In genomic region chr3:151314132-151314531, GRCh38 we compare ENCODE assay signal across 2 cellular contexts.
A peak's percentile ranks its signal among the peaks of the same experiment; 100 is the strongest.
TF ChIP-seq lines count a peak whose summit lies in the region.

No MANE protein-coding gene starts in this region.

TF ChIP-seq in Ishikawa, 13 proteins besides CTCF, POLR2A, EP300 and RAD21:
- TF ChIP-seq FOXM1 (IDR thresholded peaks at IDR 0.05; ENCODE audit: borderline replicate concordance, low read depth): no peak
- no peak for TF ChIP-seq TCF12 (IDR thresholded peaks at IDR 0.05; ENCODE audit: low read depth)
- peak; percentile 71; the same call in 1 of the 2 replicates for TF ChIP-seq CEBPB (IDR thresholded peaks at IDR 0.05)
- no peak for TF ChIP-seq TEAD4 (IDR thresholded peaks at IDR 0.05)
- no peak for TF ChIP-seq ZBTB7A (IDR thresholded peaks at IDR 0.05; ENCODE audit: low read depth)
- TF ChIP-seq MAX (IDR thresholded peaks at IDR 0.05): no peak
- TF ChIP-seq NFIC (IDR thresholded peaks at IDR 0.05): no peak

TF ChIP-seq in WTC11, 78 proteins besides CTCF, POLR2A, EP300 and RAD21 (continued from another document):
- TF ChIP-seq ESRRA (CRISPR knock-in tag; IDR thresholded peaks at IDR 0.05; ENCODE audit: borderline replicate concordance) (no peak), RORB (CRISPR knock-in tag; IDR thresholded peaks at IDR 0.05) (no peak), NFATC4 (CRISPR knock-in tag; IDR thresholded peaks at IDR 0.05) (no peak), ELF4 (CRISPR knock-in tag; IDR thresholded peaks at IDR 0.05; ENCODE audit: low read depth) (no peak), ZNF425 (CRISPR knock-in tag; conservative IDR thresholded peaks at IDR 0.05) (no peak), ZNF396 (CRISPR knock-in tag; IDR thresholded peaks at IDR 0.05; ENCODE audit: borderline replicate concordance) (no peak), SMAD4 (CRISPR knock-in tag; IDR thresholded peaks at IDR 0.05) (no peak), E2F1 (CRISPR knock-in tag; IDR thresholded peaks at IDR 0.05) (no peak), ZNF263 (CRISPR knock-in tag; IDR thresholded peaks at IDR 0.05; ENCODE audit: low read depth) (no peak), MAX (CRISPR knock-in tag; IDR thresholded peaks at IDR 0.05) (no peak), ZNF512 (CRISPR knock-in tag; IDR thresholded peaks at IDR 0.05; ENCODE audit: borderline replicate concordance) (no peak), CREB1 (CRISPR knock-in tag; IDR thresholded peaks at IDR 0.05) (no peak), ZNF317 (CRISPR knock-in tag; IDR thresholded peaks at IDR 0.05; ENCODE audit: borderline replicate concordance, low read depth) (no peak), JUN (CRISPR knock-in tag; IDR thresholded peaks at IDR 0.05) (no peak), SMAD3 (CRISPR knock-in tag; IDR thresholded peaks at IDR 0.05; ENCODE audit: borderline replicate concordance) (no peak), AR (CRISPR knock-in tag; IDR thresholded peaks at IDR 0.05) (no peak), SP1 (CRISPR knock-in tag; conservative IDR thresholded peaks at IDR 0.05) (no peak)
- TF ChIP-seq, protein P1, sequence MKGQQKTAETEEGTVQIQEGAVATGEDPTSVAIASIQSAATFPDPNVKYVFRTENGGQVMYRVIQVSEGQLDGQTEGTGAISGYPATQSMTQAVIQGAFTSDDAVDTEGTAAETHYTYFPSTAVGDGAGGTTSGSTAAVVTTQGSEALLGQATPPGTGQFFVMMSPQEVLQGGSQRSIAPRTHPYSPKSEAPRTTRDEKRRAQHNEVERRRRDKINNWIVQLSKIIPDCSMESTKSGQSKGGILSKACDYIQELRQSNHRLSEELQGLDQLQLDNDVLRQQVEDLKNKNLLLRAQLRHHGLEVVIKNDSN (CRISPR knock-in tag; IDR thresholded peaks at IDR 0.05): no peak
- TF ChIP-seq, protein P2, sequence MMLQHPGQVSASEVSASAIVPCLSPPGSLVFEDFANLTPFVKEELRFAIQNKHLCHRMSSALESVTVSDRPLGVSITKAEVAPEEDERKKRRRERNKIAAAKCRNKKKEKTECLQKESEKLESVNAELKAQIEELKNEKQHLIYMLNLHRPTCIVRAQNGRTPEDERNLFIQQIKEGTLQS (CRISPR knock-in tag; conservative IDR thresholded peaks at IDR 0.05): no peak
TF ChIP-seq in WTC11: peak in this region for 0.
